8 cellular contexts compared by ENCODE assay signal in genomic region chr4:148441986-148442829, GRCh38. TPM values are rescaled to one million over a fixed set of nuclear protein-coding genes. Genes with fewer than 3 reads are reported as not detected.
DNase-seq lines count a peak whose midpoint lies in the region; ATAC-seq and TF ChIP-seq lines count a peak whose summit lies in the region.

Gene NR3C2 (minus strand): TSS chr4:148442414.

- TF ChIP-seq CTCF in astrocyte of the spinal cord (IDR thresholded peaks at IDR 0.05; ENCODE audit: low read depth, low read length) (no peak), vagina (IDR thresholded peaks at IDR 0.05) (no peak)

- no peaks in the 10 kb centered on the region for H3K27me3 ChIP-seq in vagina

- intact Hi-C loops in vagina (cut with DNase I) = no loop called here

- H3K9me3 ChIP-seq in vagina = no peaks in the 10 kb centered on the region

- H3K36me3 ChIP-seq in vagina = no peaks in the 10 kb centered on the region

- ATAC-seq in GM18502 (IDR thresholded peaks at IDR 0.05; ENCODE audit: poor library complexity, unreplicated experiment) = peak; percentile 98
- peak; percentile 99 for ATAC-seq in HG02938 (IDR thresholded peaks at IDR 0.05; ENCODE audit: unreplicated experiment)

- H3K4me1 ChIP-seq in vagina = peaks cover 41% of the 10 kb centered on the region

- DNase-seq in NCI-H187 treated with DMSO at 0.1 percent for 48 hours (lab: John Stamatoyannopoulos, UW) = peak; percentile 50
- DNase-seq in T1000 (lab: John Stamatoyannopoulos, UW) = peak; percentile 86
- DNase-seq in astrocyte of the spinal cord (ENCODE audit: low read depth, low spot score) = peak; percentile 97
- DNase-seq in hepatic stellate cell (ENCODE audit: low spot score) = peak; percentile 100
- DNase-seq in putamen (ENCODE audit: low spot score) = peak; percentile 99
- peak; percentile 99 to 100 for DNase-seq in vagina (ENCODE audit: extremely low spot score in 2 of 2)

- in situ Hi-C loops in astrocyte of the spinal cord (cut with HindIII; ENCODE audit: low sequenced_read_pairs) = no loop called here

- H3K27ac ChIP-seq in vagina = peak within 1 kb of the TSS; percentile 94

- H3K4me3 ChIP-seq in astrocyte of the spinal cord (ENCODE audit: low read depth, low read length) (peak within 1 kb of the TSS; percentile 72), vagina (peak within 1 kb of the TSS; percentile 87 to 92)

- TF ChIP-seq POLR2A in vagina (IDR thresholded peaks at IDR 0.05) = peak; percentile 97 to 99

RNA-seq across cellular contexts. Expression of gene NR3C2, which starts in this region (rescaled TPM):
- 9.6 TPM for total RNA-seq in vagina

Comparison
In these comparisons a context has a peak if more than half of its experiments do, and no peak if none do; other contexts are left out.
1. Peak in every context shown above with its lines: DNase-seq, ATAC-seq, H3K4me3 ChIP-seq and H3K27ac ChIP-seq.
2. DNase-seq: peak in every context shown above with its lines; median percentile 100 in hepatic stellate cell; 100 in vagina; 99 in putamen; 97 in astrocyte of the spinal cord; 86 in T1000; 50 in NCI-H187 treated with DMSO at 0.1 percent for 48 hours.